8 cellular contexts compared by ENCODE assay signal in genomic region chr13:95624020-95624419, GRCh38. TPM values are rescaled to one million over a fixed set of nuclear protein-coding genes. Genes with fewer than 3 reads are reported as not detected.
DNase-seq lines count a peak whose midpoint lies in the region; ATAC-seq and TF ChIP-seq lines count a peak whose summit lies in the region.

No MANE protein-coding gene starts in this region.

- no peak overlapping the region for H3K4me3 ChIP-seq in WERI-Rb-1 (ENCODE audit: low read depth, low read length)
- H3K4me3 ChIP-seq in cardiac muscle cell, result no peak overlapping the region
- no peak overlapping the region for H3K4me3 ChIP-seq in sigmoid colon

- H3K27me3 ChIP-seq in WERI-Rb-1 (ENCODE audit: insufficient read depth, low read depth, severe bottlenecking) (no peaks in the 10 kb centered on the region), cardiac muscle cell (no peaks in the 10 kb centered on the region), sigmoid colon (no peaks in the 10 kb centered on the region)

- H3K27ac ChIP-seq in WERI-Rb-1 (no peak overlapping the region), cardiac muscle cell (no peak overlapping the region), sigmoid colon (no peak overlapping the region)

- TF ChIP-seq POLR2A in sigmoid colon (IDR thresholded peaks at IDR 0.05), result no peak

- TF ChIP-seq EP300 in sigmoid colon (IDR thresholded peaks at IDR 0.05), result no peak

- peak; percentile 79 for ATAC-seq in GM19395 (IDR thresholded peaks at IDR 0.05; ENCODE audit: unreplicated experiment)

- H3K4me1 ChIP-seq in cardiac muscle cell (ENCODE audit: low read depth), result no peaks in the 10 kb centered on the region
- H3K4me1 ChIP-seq in sigmoid colon, result peaks cover 0 to 6% (median 5%) of the 10 kb centered on the region in 4 donors

- TF ChIP-seq CTCF in WERI-Rb-1 (IDR thresholded peaks at IDR 0.05; ENCODE audit: low read depth, low read length) (peak; percentile 73), cardiac muscle cell (IDR thresholded peaks at IDR 0.05; ENCODE audit: low read depth, low read length) (peak; percentile 57), sigmoid colon (IDR thresholded peaks at IDR 0.05) (peak; percentile 37 to 59 (median 44))

- intact Hi-C loops in sigmoid colon (cut with DNase I), result loop anchor here (1.0 to 5.0 kb wide), 2 partner anchors 38 to 210 kb away; no protein-coding TSS in a partner anchor

- WGBS in sigmoid colon, 2 donors, result 7 to 21% methylated on average over 5 of the region's 5 CpGs

- H3K9me3 ChIP-seq in WERI-Rb-1 (ENCODE audit: severe bottlenecking) (no peaks in the 10 kb centered on the region), cardiac muscle cell (ENCODE audit: low read depth) (no peaks in the 10 kb centered on the region), sigmoid colon (peaks cover 0 to 5% (median 0%) of the 10 kb centered on the region in 4 donors)

- H3K36me3 ChIP-seq in WERI-Rb-1 (peaks cover 99% of the 10 kb centered on the region), cardiac muscle cell (peaks cover 34% of the 10 kb centered on the region), sigmoid colon (peaks cover 0 to 60% (median 2%) of the 10 kb centered on the region in 4 donors)

- peak; percentile 22 for DNase-seq in NCI-H1105 treated with DMSO at 0.1 percent for 48 hours (lab: John Stamatoyannopoulos, UW)
- no peak for DNase-seq in NCI-H1105 (lab: John Stamatoyannopoulos, UW)
- DNase-seq in LoVo (ENCODE audit: low spot score), result peak; percentile 43
- DNase-seq in WERI-Rb-1, result no peak
- DNase-seq in cardiac muscle cell (ENCODE audit: low read depth in 1 of 2, low spot score in 1 of 2), result peak; percentile 71 to 73
- DNase-seq in sigmoid colon, result no peak
- DNase-seq in NCI-H2029 (lab: John Stamatoyannopoulos, UW), result no peak

RNA-seq across cellular contexts. Expression of gene DZIP1, which starts 20.5 kb away (rescaled TPM):
- total RNA-seq in cardiac muscle cell (30.7 and 47.2 TPM in 2 replicates), sigmoid colon (10 to 100 TPM; 17.5 to 41.8 (median 29.2) TPM)
- polyA plus RNA-seq in cardiac muscle cell (6.4 and 8.9 TPM in 2 replicates), sigmoid colon (1 to 10 TPM; 1.8 to 3.7 (median 3.6) TPM)

RNA-seq across cellular contexts. Expression of gene DNAJC3, which starts 52.9 kb away (rescaled TPM):
- 13.6 and 19.8 TPM in 2 replicates for total RNA-seq in cardiac muscle cell
- polyA plus RNA-seq in cardiac muscle cell, result 11.6 and 15.3 TPM in 2 replicates
- 10 to 100 TPM; 41.5 to 48.5 (median 43.4) TPM for total RNA-seq in sigmoid colon
- polyA plus RNA-seq in sigmoid colon, result 10 to 100 TPM in 1 of 3 donors, 1 to 10 TPM in 2; 4.8 to 26.5 (median 6.0) TPM

Comparison
In these comparisons a context has a peak if more than half of its experiments do, and no peak if none do; other contexts are left out.
1. DNase-seq: peak in NCI-H1105 treated with DMSO at 0.1 percent for 48 hours (single experiment), LoVo (single experiment) and cardiac muscle cell (2 of 2); none in NCI-H1105 (single experiment), WERI-Rb-1 (single experiment), sigmoid colon (single experiment) and NCI-H2029 (single experiment).
2. Peak in every context shown above with its lines, with median percentiles within 50 percentile points of each other: CTCF ChIP-seq.